In the genomic region with DNA sequence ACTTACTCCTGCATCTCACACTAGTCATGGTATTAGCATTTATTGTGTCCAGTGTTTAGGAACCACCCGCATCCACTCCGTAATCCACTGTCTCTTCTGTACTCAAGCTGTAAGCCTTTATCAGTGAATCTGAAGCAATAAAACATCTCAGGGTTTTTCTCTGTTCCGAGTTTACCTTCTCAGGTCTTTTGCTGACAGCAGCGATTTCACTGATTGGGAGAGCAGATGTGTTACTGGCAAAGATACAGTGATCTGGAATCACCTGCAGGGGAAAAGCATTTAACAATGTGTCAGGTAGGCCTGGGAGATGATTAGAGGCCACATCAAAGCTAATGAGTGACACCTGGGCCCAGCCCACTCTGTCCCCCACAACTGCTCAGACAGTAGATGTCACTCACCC, we compare ENCODE assay signal across 1 cellular context.
TF ChIP-seq lines count a peak whose summit lies in the region.

No MANE protein-coding gene starts in this region.

TF ChIP-seq in GM12878, 131 proteins besides CTCF, POLR2A, EP300 and RAD21:
- no peak for TF ChIP-seq ATF7 (IDR thresholded peaks at IDR 0.05; ENCODE audit: low read depth)
- peak; percentile 18; the same call in 1 of the 2 replicates for TF ChIP-seq PKNOX1 (IDR thresholded peaks at IDR 0.05)
- TF ChIP-seq WRNIP1 (IDR thresholded peaks at IDR 0.05; ENCODE audit: borderline replicate concordance, low read depth, low read length): no peak
